8 cellular contexts compared by ENCODE assay signal in the genomic region with DNA sequence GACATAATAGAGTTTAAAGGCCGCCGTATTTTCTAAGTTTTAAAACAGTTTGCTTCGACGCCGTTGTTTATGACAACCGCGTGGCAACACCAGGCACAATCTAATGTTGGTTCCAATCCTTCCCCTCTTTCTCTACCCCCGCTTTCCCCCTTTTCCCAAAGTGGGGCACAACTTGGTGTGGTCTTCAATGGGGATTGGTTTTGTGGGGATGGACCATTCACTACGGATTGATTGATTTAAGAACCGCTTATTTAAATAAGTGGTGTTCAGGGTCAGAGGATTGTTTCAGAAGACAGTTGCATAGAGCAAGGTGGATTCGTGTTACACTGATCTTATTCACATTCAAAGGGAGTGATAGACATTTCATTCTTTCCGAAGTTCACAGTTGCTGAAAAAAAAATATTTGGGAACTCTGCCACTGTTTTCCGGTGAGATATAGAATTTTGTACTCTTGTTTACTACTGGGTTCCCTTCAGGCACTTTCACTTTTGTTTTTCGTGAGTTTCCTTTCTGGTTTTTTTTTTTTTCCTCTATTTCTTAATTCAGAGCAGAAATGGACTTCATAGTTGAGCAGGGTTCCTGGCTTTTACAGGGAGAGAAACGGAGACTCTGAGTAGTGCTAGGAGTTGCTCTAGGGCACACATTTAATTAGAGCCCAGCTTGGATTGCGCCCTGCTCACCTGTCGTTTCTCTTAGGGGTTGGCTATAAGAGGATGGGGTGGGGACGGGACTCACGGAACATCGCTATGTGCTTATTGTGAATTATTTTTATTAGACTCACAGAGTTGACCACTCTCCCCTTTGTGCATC.
DNase-seq lines count a peak whose midpoint lies in the region; ATAC-seq and TF ChIP-seq lines count a peak whose summit lies in the region.

No MANE protein-coding gene starts in this region.

- H3K4me3 ChIP-seq in fibroblast of pulmonary artery (replicated peaks; ENCODE audit: low read depth, low read length) = peak overlapping the region; percentile 82
- H3K4me3 ChIP-seq in ovary = peak overlapping the region; percentile 83

- peaks cover 37% of the 10 kb centered on the region for H3K4me1 Mint-ChIP-seq in activated CD4-positive, alpha-beta memory T cell treated with anti-CD3 and anti-CD28 coated beads, Interleukin-2, amount 10 ng/mL, durations not matched to agents 7 days and 5 days

- no peaks in the 10 kb centered on the region for H3K9me3 ChIP-seq in ES-I3 (ENCODE audit: control insufficient read depth, insufficient read depth, low read length)
- no peaks in the 10 kb centered on the region for H3K9me3 ChIP-seq in KOPT-K1 (ENCODE audit: insufficient read depth, low read length, poor library complexity, severe bottlenecking)
- no peaks in the 10 kb centered on the region for H3K9me3 ChIP-seq in ovary

- TF ChIP-seq EP300 in ovary (IDR thresholded peaks at IDR 0.05) = no peak

- peak overlapping the region; percentile 84 for H3K4me3 Mint-ChIP-seq in activated CD4-positive, alpha-beta memory T cell treated with anti-CD3 and anti-CD28 coated beads, Interleukin-2, amount 10 ng/mL, durations not matched to agents 7 days and 5 days

- H3K36me3 Mint-ChIP-seq in activated CD4-positive, alpha-beta memory T cell treated with anti-CD3 and anti-CD28 coated beads, Interleukin-2, amount 10 ng/mL, durations not matched to agents 7 days and 5 days (ENCODE audit: low read depth) = no peaks in the 10 kb centered on the region

- intact Hi-C loops in ovary (cut with DNase I) = loop anchor here in 2 of 4 donors (5.0 to 10.0 kb wide), 3 partner anchors 66 to 356 kb away; a partner anchor contains a TSS

- DNase-seq in 8988T (peak; percentile 10), fibroblast of pulmonary artery (ENCODE audit: low read depth) (peak; percentile 54), ovary (peak in 1 of 5 donors; percentile 18), DMS153 (lab: John Stamatoyannopoulos, UW) (no peak)
- DNase-seq in activated CD4-positive, alpha-beta memory T cell treated with anti-CD3 and anti-CD28 coated beads, Interleukin-2, amount 10 ng/mL, durations not matched to agents 7 days and 5 days = peak; percentile 24

- peak overlapping the region; percentile 98 for H3K9ac ChIP-seq in ES-I3 (ENCODE audit: low read depth, low read length)

- H3K27me3 Mint-ChIP-seq in activated CD4-positive, alpha-beta memory T cell treated with anti-CD3 and anti-CD28 coated beads, Interleukin-2, amount 10 ng/mL, durations not matched to agents 7 days and 5 days = no peaks in the 10 kb centered on the region

- no peak for ATAC-seq in HG02885 (IDR thresholded peaks at IDR 0.05; ENCODE audit: poor library complexity, unreplicated experiment)

- no peak for TF ChIP-seq POLR2A in ovary (IDR thresholded peaks at IDR 0.05)

- peaks cover 10% of the 10 kb centered on the region for H3K4me1 ChIP-seq in ES-I3 (ENCODE audit: insufficient read depth, low read length)
- peaks cover 2% of the 10 kb centered on the region for H3K4me1 ChIP-seq in ovary (ENCODE audit: insufficient read depth)

- H3K36me3 ChIP-seq in ES-I3 (ENCODE audit: insufficient read depth, low read length) (no peaks in the 10 kb centered on the region), KOPT-K1 (ENCODE audit: insufficient read depth, low read length) (no peaks in the 10 kb centered on the region), ovary (no peaks in the 10 kb centered on the region)

- CTCF ChIA-PET in activated CD4-positive, alpha-beta memory T cell treated with anti-CD3 and anti-CD28 coated beads, Interleukin-2, amount 10 ng/mL, durations not matched to agents 7 days and 5 days (lab: Charles Lee) = interaction anchor here (1.0 kb wide), 1 partner anchor 9 kb away, joined by 3 read pairs; no protein-coding TSS in a partner anchor

- POLR2A ChIA-PET in activated CD4-positive, alpha-beta memory T cell treated with anti-CD3 and anti-CD28 coated beads, Interleukin-2, amount 10 ng/mL, durations not matched to agents 7 days and 5 days (lab: Charles Lee) = interaction anchor here (0.9 to 2.0 kb wide), 4 partner anchors 102 to 1302 kb away, joined by 3 to 7 read pairs (median 4); a partner anchor contains a TSS

- H3K9me3 Mint-ChIP-seq in activated CD4-positive, alpha-beta memory T cell treated with anti-CD3 and anti-CD28 coated beads, Interleukin-2, amount 10 ng/mL, durations not matched to agents 7 days and 5 days = no peaks in the 10 kb centered on the region

- WGBS in ovary, 3 donors = 0 to 1% (median 1%) methylated on average over 20 of the region's 20 CpGs

- peak overlapping the region; percentile 87 for H3K27ac Mint-ChIP-seq in activated CD4-positive, alpha-beta memory T cell treated with anti-CD3 and anti-CD28 coated beads, Interleukin-2, amount 10 ng/mL, durations not matched to agents 7 days and 5 days

- H3K27ac ChIP-seq in KOPT-K1 (ENCODE audit: low read depth, low read length, poor library complexity, severe bottlenecking) (peak overlapping the region; percentile 71), ovary (peak overlapping the region; percentile 99 to 100)

- TF ChIP-seq CTCF in fibroblast of pulmonary artery (IDR thresholded peaks at IDR 0.05; ENCODE audit: low read length, missing control alignments) (no peak), ovary (IDR thresholded peaks at IDR 0.05) (no peak)

- H3K27me3 ChIP-seq in ovary = no peaks in the 10 kb centered on the region
